In genomic region chr17:63698381-63698885, GRCh38 we compare ENCODE assay signal across 8 cellular contexts. TPM values are rescaled to one million over a fixed set of nuclear protein-coding genes. Genes with fewer than 3 reads are reported as not detected.
DNase-seq lines count a peak whose midpoint lies in the region; ATAC-seq and TF ChIP-seq lines count a peak whose summit lies in the region.

No MANE protein-coding gene starts in this region.

- WGBS in neuronal stem cell (ENCODE audit: extremely low coverage in 2 of 2, insufficient read length in 2 of 2, insufficient replicate concordance in 1 of 2), 2 donors, result no CpG with 5 or more reads among the region's 24 CpGs

- peak overlapping the region; percentile 74 for H3K18ac ChIP-seq in neuronal stem cell (ENCODE audit: low read length)

- H3K4me3 Mint-ChIP-seq in Caco-2 (ENCODE audit: unreplicated experiment), result peak overlapping the region; percentile 65

- H3K9ac ChIP-seq in duodenal mucosa (ENCODE audit: low read depth in 1 of 2, low read length in 2 of 2) (peak overlapping the region; percentile 43 to 73), neuronal stem cell (ENCODE audit: low read depth, low read length, poor library complexity) (peak overlapping the region; percentile 75)

- H3K4me1 Mint-ChIP-seq in Caco-2 (ENCODE audit: low read depth, unreplicated experiment), result no peaks in the 10 kb centered on the region

- H3K27ac Mint-ChIP-seq in Caco-2 (ENCODE audit: unreplicated experiment), result no peak overlapping the region

- no peak overlapping the region for H4K8ac ChIP-seq in neuronal stem cell (ENCODE audit: low read depth, low read length)

- no peaks in the 10 kb centered on the region for H3K9me3 Mint-ChIP-seq in Caco-2 (ENCODE audit: unreplicated experiment)

- peaks cover 5% of the 10 kb centered on the region for H3K79me1 ChIP-seq in neuronal stem cell (ENCODE audit: low read depth, low read length)

- no peaks in the 10 kb centered on the region for H3K27me3 ChIP-seq in Caco-2 (replicated peaks; ENCODE audit: control insufficient read depth, insufficient read depth, low read length)
- H3K27me3 ChIP-seq in Peyer's patch, result no peaks in the 10 kb centered on the region
- no peaks in the 10 kb centered on the region for H3K27me3 ChIP-seq in duodenal mucosa (ENCODE audit: control insufficient read depth in 1 of 2, insufficient read depth in 2 of 2, low read length in 2 of 2)
- H3K27me3 ChIP-seq in neuronal stem cell (ENCODE audit: control insufficient read depth in 3 of 3, insufficient read depth in 3 of 3, low read depth in 1 of 3, low read length in 3 of 3), result peaks cover 0 to 7% (median 0%) of the 10 kb centered on the region in 3 experiments

- no peak overlapping the region for H2BK120ac ChIP-seq in neuronal stem cell (ENCODE audit: low read depth, low read length)

- CTCF ChIA-PET in Caco-2 (lab: Charles Lee), result interaction anchor here (1.0 to 1.2 kb wide), 2 partner anchors 12 to 86 kb away, joined by 3 to 5 read pairs; no protein-coding TSS in a partner anchor

- DNase-seq in Caco-2 (no peak), Peyer's patch (peak in 1 of 3 donors; percentile 58), neuronal stem cell (ENCODE audit: low spot score) (no peak), NCI-H345 (lab: John Stamatoyannopoulos, UW) (no peak), inferior parietal cortex (ENCODE audit: extremely low spot score) (no peak), LoVo (ENCODE audit: low spot score) (no peak)

- H3K4me3 ChIP-seq in Caco-2 (ENCODE audit: low read depth, low read length) (no peak overlapping the region), Peyer's patch (peak overlapping the region; percentile 75 to 92 (median 80)), duodenal mucosa (ENCODE audit: low read depth in 1 of 2, low read length in 2 of 2) (peak overlapping the region; percentile 55 to 59), neuronal stem cell (ENCODE audit: low read length in 2 of 2) (peak overlapping the region; percentile 59 to 84)

- no peak overlapping the region for H3K23ac ChIP-seq in neuronal stem cell (ENCODE audit: low read depth, low read length, poor library complexity)

- no peak overlapping the region for H2BK5ac ChIP-seq in neuronal stem cell (ENCODE audit: low read length)

- H2AK5ac ChIP-seq in neuronal stem cell (ENCODE audit: low read depth, low read length), result peak overlapping the region; percentile 89

- H2BK12ac ChIP-seq in neuronal stem cell (ENCODE audit: low read length), result no peak overlapping the region

- no peak for TF ChIP-seq CTCF in Caco-2 (IDR thresholded peaks at IDR 0.05; ENCODE audit: insufficient read depth in 1 of 2, low read depth in 1 of 2, low read length in 1 of 2, severe bottlenecking in 1 of 2, unreplicated experiment in 1 of 2)
- TF ChIP-seq CTCF in Peyer's patch (IDR thresholded peaks at IDR 0.05), result no peak

- no peaks in the 10 kb centered on the region for H3K27me3 Mint-ChIP-seq in Caco-2 (ENCODE audit: insufficient read depth, unreplicated experiment)

- no peak overlapping the region for H2BK15ac ChIP-seq in neuronal stem cell (ENCODE audit: low read length)

- TF ChIP-seq POLR2A in Peyer's patch (IDR thresholded peaks at IDR 0.05), result no peak

- peak overlapping the region; percentile 88 to 100 (median 94) for H3K27ac ChIP-seq in Peyer's patch
- no peak overlapping the region for H3K27ac ChIP-seq in duodenal mucosa (ENCODE audit: low read depth, low read length)
- no peak overlapping the region for H3K27ac ChIP-seq in neuronal stem cell (replicated peaks; ENCODE audit: low read length)

- H3K4me2 ChIP-seq in neuronal stem cell (ENCODE audit: insufficient read depth, low read length, poor library complexity, severe bottlenecking), result peak overlapping the region; percentile 79

- no peak overlapping the region for H4K91ac ChIP-seq in neuronal stem cell (ENCODE audit: low read depth, low read length, poor library complexity)

- BruUV-seq in Caco-2 (replicated peaks; lab: Mats Ljungman, UMichigan), result no TSS peak

- no peak overlapping the region for H2AFZ ChIP-seq in neuronal stem cell (ENCODE audit: low read length)

- H3K9me3 ChIP-seq in Caco-2 (no peaks in the 10 kb centered on the region), Peyer's patch (no peaks in the 10 kb centered on the region), duodenal mucosa (ENCODE audit: control insufficient read depth in 1 of 2, low read length in 2 of 2) (no peaks in the 10 kb centered on the region), neuronal stem cell (replicated peaks in 1 of 2; ENCODE audit: control insufficient read depth in 2 of 2, insufficient read depth in 1 of 2, low read depth in 1 of 2, low read length in 2 of 2) (no peaks in the 10 kb centered on the region)

- H3K36me3 Mint-ChIP-seq in Caco-2 (ENCODE audit: insufficient read depth, unreplicated experiment), result peaks cover 8% of the 10 kb centered on the region

- intact Hi-C loops in Caco-2 (cut with micrococcal nuclease; ENCODE audit: unreplicated experiment), result loop anchor here (5.0 to 10.0 kb wide), 3 partner anchors 76 to 274 kb away; partner anchors contain the start of genes FTSJ3, MAP3K3 and PSMC5

- H3K4me1 ChIP-seq in Caco-2, result no peaks in the 10 kb centered on the region
- H3K4me1 ChIP-seq in Peyer's patch, result peaks cover 0 to 36% (median 32%) of the 10 kb centered on the region in 4 donors
- peaks cover 11 to 44% of the 10 kb centered on the region in 2 donors for H3K4me1 ChIP-seq in duodenal mucosa (ENCODE audit: control insufficient read depth in 1 of 2, insufficient read depth in 2 of 2, low read length in 2 of 2)
- peaks cover 2 to 17% of the 10 kb centered on the region in 2 donors for H3K4me1 ChIP-seq in neuronal stem cell (ENCODE audit: control insufficient read depth in 2 of 2, insufficient read depth in 1 of 2, low read depth in 1 of 2, low read length in 2 of 2)

- H3K4ac ChIP-seq in neuronal stem cell (ENCODE audit: low read length), result no peak overlapping the region

- no peak for ATAC-seq in HG02870 (IDR thresholded peaks at IDR 0.05; ENCODE audit: unreplicated experiment)

- no peak overlapping the region for H3K14ac ChIP-seq in neuronal stem cell (ENCODE audit: low read length)

- POLR2A ChIA-PET in Caco-2 (lab: Charles Lee), result interaction anchor here (0.6 to 0.7 kb wide), 2 partner anchors 66 to 75 kb away, joined by 3 to 5 read pairs; partner anchors contain the start of genes CCDC47 and DDX42

- H3K36me3 ChIP-seq in Caco-2 (ENCODE audit: control insufficient read depth, insufficient read depth, low read length), result no peaks in the 10 kb centered on the region
- H3K36me3 ChIP-seq in Peyer's patch, result peaks cover 0 to 17% (median 0%) of the 10 kb centered on the region in 3 donors
- peaks cover 11 to 15% of the 10 kb centered on the region in 2 donors for H3K36me3 ChIP-seq in duodenal mucosa (ENCODE audit: control insufficient read depth in 1 of 2, insufficient read depth in 2 of 2, low read length in 2 of 2)
- H3K36me3 ChIP-seq in neuronal stem cell (replicated peaks in 1 of 2; ENCODE audit: control insufficient read depth in 2 of 2, insufficient read depth in 2 of 2, low read length in 2 of 2), result peaks cover 14 to 66% of the 10 kb centered on the region in 2 donors

RNA-seq across cellular contexts. Expression of gene LIMD2, which starts 1.5 kb away (rescaled TPM):
- total RNA-seq in Caco-2 (2022), result 4.1 and 5.1 TPM in 2 replicates
- 10 to 100 TPM in 3 of 4 donors, 1 to 10 TPM in 1; 9.9 to 79.2 (median 12.6) TPM for total RNA-seq in Peyer's patch
- polyA plus RNA-seq in neuronal stem cell (2013, experiment 1 of 2), result 40.9 TPM
- 39.3 TPM for polyA plus RNA-seq in neuronal stem cell (2013, experiment 2 of 2)

RNA-seq across cellular contexts. Expression of gene STRADA, which starts 43.2 kb away (rescaled TPM):
- 23.4 and 24.7 TPM in 2 replicates for total RNA-seq in Caco-2 (2022)
- 10 to 100 TPM; 14.2 to 52.8 (median 40.4) TPM for total RNA-seq in Peyer's patch
- polyA plus RNA-seq in neuronal stem cell (2013, experiment 1 of 2), result 31.4 TPM
- 29.7 TPM for polyA plus RNA-seq in neuronal stem cell (2013, experiment 2 of 2)

Comparison
In these comparisons a context has a peak if more than half of its experiments do, and no peak if none do; other contexts are left out.
1. H3K27ac ChIP-seq: peak in Peyer's patch (4 of 4); none in duodenal mucosa (single experiment) and neuronal stem cell (single experiment).